10 cellular contexts compared by ENCODE assay signal in the genomic region with DNA sequence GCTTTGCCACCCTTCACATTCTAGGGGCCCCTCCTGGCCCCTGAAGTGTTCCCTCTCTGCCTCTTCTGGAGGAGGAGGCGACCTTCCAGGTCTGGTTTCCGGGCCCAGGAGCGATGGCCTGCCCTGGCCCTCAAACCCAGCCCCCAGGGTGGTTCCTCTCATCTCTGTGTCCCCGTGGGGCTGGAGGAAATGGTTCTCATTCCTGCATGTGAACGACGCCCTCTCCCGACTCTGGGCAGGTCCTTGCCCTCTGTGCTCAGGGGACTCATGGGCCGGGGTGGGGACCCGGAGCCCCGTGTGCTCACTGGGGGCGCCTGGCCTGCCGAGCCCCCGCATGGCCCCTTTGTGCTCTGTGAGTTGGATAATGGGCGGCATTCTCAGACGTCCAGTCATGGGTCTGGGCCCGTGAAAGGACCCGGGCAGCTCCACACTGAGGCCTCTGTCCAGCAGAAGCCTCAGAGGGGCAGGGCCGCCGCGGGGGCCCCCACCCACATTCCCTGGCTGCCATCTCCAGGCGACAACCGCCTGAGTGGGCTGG. TPM values are rescaled to one million over a fixed set of nuclear protein-coding genes. Genes with fewer than 3 reads are reported as not detected.
DNase-seq lines count a peak whose midpoint lies in the region; ATAC-seq, FAIRE-seq and TF ChIP-seq lines count a peak whose summit lies in the region.
"Had no signal": no experiment of that assay in that cellular context is flagged by ENCODE, and none has a peak within 500 bp of the region (broad histone marks: within the 10 kb centered on the region; RNA-seq: fewer than 3 reads in every experiment).

No MANE protein-coding gene starts in this region.

- POLR2A ChIA-PET in A549 (lab: Yijun Ruan, JAX) = interaction anchor here (0.6 kb wide), 1 partner anchor 14 kb away, joined by 6 read pairs; no protein-coding TSS in a partner anchor
- POLR2A ChIA-PET in naive thymus-derived CD4-positive, alpha-beta T cell (lab: Charles Lee) = no interaction called here

- H3K4me3 Mint-ChIP-seq in neural crest cell = peak overlapping the region; percentile 23
- no peak overlapping the region for H3K4me3 Mint-ChIP-seq in naive thymus-derived CD4-positive, alpha-beta T cell
- H3K4me3 Mint-ChIP-seq: activated naive CD4-positive, alpha-beta T cell treated with anti-CD3 and anti-CD28 coated beads, Interleukin-2, amount 50 U/mL, for 24 hours had no signal

- H3K27ac Mint-ChIP-seq in neural crest cell (ENCODE audit: unreplicated experiment) = no peak overlapping the region
- H3K27ac Mint-ChIP-seq in naive thymus-derived CD4-positive, alpha-beta T cell = no peak overlapping the region

- no peaks in the 10 kb centered on the region for H3K9me3 ChIP-seq in A549
- H3K9me3 ChIP-seq in naive thymus-derived CD4-positive, alpha-beta T cell (ENCODE audit: control insufficient read depth in 2 of 3, low read length in 3 of 3) = no peaks in the 10 kb centered on the region

- no peaks in the 10 kb centered on the region for H3K36me3 ChIP-seq in naive thymus-derived CD4-positive, alpha-beta T cell (ENCODE audit: control insufficient read depth in 2 of 3, insufficient read depth in 3 of 3, low read length in 3 of 3)

- TF ChIP-seq EP300 in A549 (IDR thresholded peaks at IDR 0.05) = no peak

- H3K9me3 Mint-ChIP-seq in neural crest cell = no peaks in the 10 kb centered on the region
- no peaks in the 10 kb centered on the region for H3K9me3 Mint-ChIP-seq in naive thymus-derived CD4-positive, alpha-beta T cell
- H3K9me3 Mint-ChIP-seq: activated naive CD4-positive, alpha-beta T cell treated with anti-CD3 and anti-CD28 coated beads, Interleukin-2, amount 50 U/mL, for 24 hours had no signal

- H3K4me1 Mint-ChIP-seq in neural crest cell = peaks cover 39% of the 10 kb centered on the region
- peaks cover 6 to 14% (median 9%) of the 10 kb centered on the region in 7 donors for H3K4me1 Mint-ChIP-seq in naive thymus-derived CD4-positive, alpha-beta T cell
- H3K4me1 Mint-ChIP-seq: activated naive CD4-positive, alpha-beta T cell treated with anti-CD3 and anti-CD28 coated beads, Interleukin-2, amount 50 U/mL, for 24 hours had no signal

- TF ChIP-seq RAD21 in A549 (conservative IDR thresholded peaks at IDR 0.05 in 1 of 2, IDR thresholded peaks at IDR 0.05 in 1 of 2) = peak in 1 of 2 experiments; percentile 20; a peak in 2 of 5 replicates

- in situ Hi-C loops in KBM-7 (cut with MboI; ENCODE audit: low pct_unique_long_range_greater_than_20kb, low sequenced_read_pairs) = no loop called here

- intact Hi-C loops in naive thymus-derived CD4-positive, alpha-beta T cell (cut with micrococcal nuclease) = no loop called here

- H3K27me3 ChIP-seq in naive thymus-derived CD4-positive, alpha-beta T cell (ENCODE audit: control insufficient read depth in 2 of 2, insufficient read depth in 2 of 2, low read length in 2 of 2) = no peaks in the 10 kb centered on the region

- no peak for FAIRE-seq in A549 (lab: Jason Lieb, UNC)

- H3K4me1 ChIP-seq in A549 = peaks cover 81% of the 10 kb centered on the region
- peaks cover 0 to 6% of the 10 kb centered on the region in 2 donors for H3K4me1 ChIP-seq in naive thymus-derived CD4-positive, alpha-beta T cell (ENCODE audit: control insufficient read depth in 2 of 2, insufficient read depth in 2 of 2, low read length in 2 of 2)

- DNase-seq in A549 (ENCODE audit: low read depth in 1 of 2, low spot score in 1 of 2) (peak in 1 of 2 experiments; percentile 75), M059J (ENCODE audit: low read depth) (peak; percentile 86), fibroblast of villous mesenchyme (ENCODE audit: low read depth) (peak; percentile 60), neural crest cell (ENCODE audit: low read depth, low spot score) (no peak), KBM-7 (no peak)
- DNase-seq in naive thymus-derived CD4-positive, alpha-beta T cell = no peak
- DNase-seq: NCI-H524 treated with DMSO at 0.1 percent for 48 hours had no signal

- no peaks in the 10 kb centered on the region for H3K36me3 Mint-ChIP-seq in neural crest cell (ENCODE audit: low read depth)
- H3K36me3 Mint-ChIP-seq in naive thymus-derived CD4-positive, alpha-beta T cell = peaks cover 0 to 1% (median 0%) of the 10 kb centered on the region in 5 donors
- H3K36me3 Mint-ChIP-seq: activated naive CD4-positive, alpha-beta T cell treated with anti-CD3 and anti-CD28 coated beads, Interleukin-2, amount 50 U/mL, for 24 hours had no signal

- H3K4me2 ChIP-seq in A549 = peak overlapping the region; percentile 62

- 11% methylated on average over 4 of the region's 22 CpGs for WGBS in A549 (ENCODE audit: missing lambda C conversion rate)

- peaks cover 18% of the 10 kb centered on the region for H3K27me3 Mint-ChIP-seq in neural crest cell (ENCODE audit: low read depth)
- peaks cover 0 to 27% (median 0%) of the 10 kb centered on the region in 5 donors for H3K27me3 Mint-ChIP-seq in naive thymus-derived CD4-positive, alpha-beta T cell
- H3K27me3 Mint-ChIP-seq: activated naive CD4-positive, alpha-beta T cell treated with anti-CD3 and anti-CD28 coated beads, Interleukin-2, amount 50 U/mL, for 24 hours had no signal

- H3K27ac ChIP-seq in A549 = peak overlapping the region; percentile 86 to 90
- H3K27ac ChIP-seq in naive thymus-derived CD4-positive, alpha-beta T cell (ENCODE audit: low read depth, low read length) = no peak overlapping the region

- CTCF ChIA-PET in A549 (lab: Yijun Ruan, JAX) = interaction anchor here (1.3 to 1.4 kb wide), 2 partner anchors 18 to 229 kb away, joined by 3 to 4 read pairs; no protein-coding TSS in a partner anchor
- CTCF ChIA-PET in naive thymus-derived CD4-positive, alpha-beta T cell (lab: Charles Lee) = no interaction called here

- ATAC-seq in A549 (peak; percentile 37 to 64), GM18858 (IDR thresholded peaks at IDR 0.05; ENCODE audit: unreplicated experiment) (no peak), HG02588 (IDR thresholded peaks at IDR 0.05; ENCODE audit: unreplicated experiment) (no peak)
- no peak for ATAC-seq in naive thymus-derived CD4-positive, alpha-beta T cell

- no peak for TF ChIP-seq POLR2A in A549 (IDR thresholded peaks at IDR 0.05; ENCODE audit: low read length)

- H3K4me3 ChIP-seq in A549 (no peak overlapping the region), fibroblast of villous mesenchyme (ENCODE audit: low read depth, low read length) (no peak overlapping the region)
- no peak overlapping the region for H3K4me3 ChIP-seq in naive thymus-derived CD4-positive, alpha-beta T cell (ENCODE audit: low read length)

- no peak for TF ChIP-seq CTCF in A549 (IDR thresholded peaks at IDR 0.05)
- TF ChIP-seq CTCF in fibroblast of villous mesenchyme (IDR thresholded peaks at IDR 0.05; ENCODE audit: insufficient read depth, low read depth, low read length) = no peak
- TF ChIP-seq CTCF in neural crest cell (conservative IDR thresholded peaks at IDR 0.05) = no peak

TF ChIP-seq in A549, 52 proteins besides CTCF, POLR2A, EP300 and RAD21:
- 0 out of 2 replicates have a peak, but pooled peaks have one; percentile 43 for TF ChIP-seq HOXB5 (CRISPR knock-in tag; IDR thresholded peaks at IDR 0.05)
- no peak for TF ChIP-seq FOSL2 (IDR thresholded peaks at IDR 0.05)
- TF ChIP-seq FOSL2 (CRISPR knock-in tag; IDR thresholded peaks at IDR 0.05) = peak; percentile 68
- no peak for TF ChIP-seq HOXB13 (CRISPR knock-in tag; IDR thresholded peaks at IDR 0.05; ENCODE audit: low read depth)
- TF ChIP-seq MAX (IDR thresholded peaks at IDR 0.05) = peak; percentile 35; the same call in 1 of the 2 replicates
- no peak for TF ChIP-seq FOXS1 (CRISPR knock-in tag; IDR thresholded peaks at IDR 0.05)

RNA-seq across cellular contexts. Expression of gene PLXND1, which starts 5.4 kb away (rescaled TPM):
- polyA plus RNA-seq in A549 (2011; rRNA removed) (26.8 and 49.3 TPM in 2 replicates), A549 (2017; fragmentation: RNase III; extraction: RNeasy Plus Mini Kit Qiagen cat#74134 plus additional on column Dnase treatment) (47.2 to 72.6 TPM (median 58.6 TPM) in 3 replicates)
- polyA plus RNA-seq in A549 (2012; cell fraction: cytosol; rRNA removed) = 37.6 and 41.4 TPM in 2 replicates
- 133 and 136 TPM in 2 replicates for polyA plus RNA-seq in A549 (2012; cell fraction: nucleus; rRNA removed)
- 49.8 and 54.9 TPM in 2 replicates for polyA minus RNA-seq in A549 (2011; rRNA and poly(A)+ RNA removed)
- total RNA-seq in M059J (2014; rRNA removed; shearing (Covaris generic)) = 76.9 and 126 TPM in 2 replicates
- total RNA-seq in fibroblast of villous mesenchyme (91.8 and 97.2 TPM in 2 replicates), neural crest cell (39.4 and 44.3 TPM in 2 replicates)
- total RNA-seq in naive thymus-derived CD4-positive, alpha-beta T cell = 10 to 100 TPM in 2 of 5 experiments, 1 to 10 TPM in 3; 1.9 to 82.5 (median 7.5) TPM
- polyA plus RNA-seq in naive thymus-derived CD4-positive, alpha-beta T cell = under 1 TPM in 1 of 2 donors, not detected in 1; 0.38 TPM

Comparison
In these comparisons a context has a peak if more than half of its experiments do, and no peak if none do; other contexts are left out.
1. ATAC-seq: peak in A549 (2 of 2); none in GM18858 (single experiment), naive thymus-derived CD4-positive, alpha-beta T cell (single experiment) and HG02588 (single experiment).
2. DNase-seq: peak in M059J (single experiment) and fibroblast of villous mesenchyme (single experiment); none in neural crest cell (single experiment), naive thymus-derived CD4-positive, alpha-beta T cell (0 of 9) and KBM-7 (single experiment).